ENCODE assay signal across 17 cellular contexts in genomic region chr16:73213761-73214480, GRCh38.
DNase-seq lines count a peak whose midpoint lies in the region; ATAC-seq and TF ChIP-seq lines count a peak whose summit lies in the region.
"Had no signal": no experiment of that assay in that cellular context is flagged by ENCODE, and none has a peak within 500 bp of the region (broad histone marks: within the 10 kb centered on the region; RNA-seq: fewer than 3 reads in every experiment).

No MANE protein-coding gene starts in this region.

- H3F3A ChIP-seq in GM23338 (replicated peaks; ENCODE audit: low read depth) = no peaks in the 10 kb centered on the region

- H3K9ac ChIP-seq in Karpas-422 (ENCODE audit: low read length) = no peak overlapping the region

- peaks cover 1% of the 10 kb centered on the region for H3K27me3 Mint-ChIP-seq in GM23338 (ENCODE audit: insufficient read depth, low read depth, poor library complexity)
- H3K27me3 Mint-ChIP-seq: dendritic cell treated with granulocyte-macrophage colony-stimulating factor and Interleukin-4, amounts not matched to agents 40 ng/mL and 50 ng/mL, for 4 days; IgD-negative memory B cell had no signal

- POLR2A ChIA-PET in A673 (lab: Charles Lee; ENCODE audit: low non-redundant PET) = no interaction called here

- H3K27me3 ChIP-seq in A673 (replicated peaks; ENCODE audit: insufficient read depth, low read depth, low read length, poor library complexity) (no peaks in the 10 kb centered on the region), GM23338 (ENCODE audit: insufficient read depth) (no peaks in the 10 kb centered on the region), Karpas-422 (ENCODE audit: low read length) (no peaks in the 10 kb centered on the region)
- H3K27me3 ChIP-seq: ovary, transverse colon had no signal

- BruUV-seq in A673 (replicated peaks; lab: Mats Ljungman, UMichigan) = no TSS peak

- H3K4me3 ChIP-seq in A673 (ENCODE audit: low read depth, low read length, poor library complexity, severe bottlenecking) (no peak overlapping the region), GM23338 (no peak overlapping the region), foreskin fibroblast (ENCODE audit: low read depth in 1 of 2, low read length in 2 of 2) (peak overlapping the region in 1 of 2 donors; percentile 19), Karpas-422 (ENCODE audit: low read length) (no peak overlapping the region)
- H3K4me3 ChIP-seq: ovary, transverse colon had no signal

- no peaks in the 10 kb centered on the region for H4K20me1 ChIP-seq in GM23338 (replicated peaks; ENCODE audit: insufficient read depth)
- H4K20me1 ChIP-seq in Karpas-422 (ENCODE audit: insufficient read depth, low read depth, low read length) = no peaks in the 10 kb centered on the region

- H3K4me1 Mint-ChIP-seq in GM23338 = peaks cover 26% of the 10 kb centered on the region
- H3K4me1 Mint-ChIP-seq: IgD-negative memory B cell had no signal

- ATAC-seq in GM23338 (no peak), left colon (no peak)
- no peak for ATAC-seq in activated CD4-positive, CD25-positive, alpha-beta regulatory T cell treated with anti-CD3 and anti-CD28 coated beads, Interleukin-2, amount 50 U/mL, for 24 hours
- ATAC-seq in stimulated activated naive CD8-positive, alpha-beta T cell treated with anti-CD3 and anti-CD28 coated beads, Interleukin-15, Interleukin-2, amounts not matched to agents 100 U/mL and 50 U/mL, for 24 hours = no peak
- ATAC-seq: Panc1 had no signal

- H3K27ac ChIP-seq in A673 (ENCODE audit: low read depth, low read length, poor library complexity, severe bottlenecking) (peak overlapping the region; percentile 66), GM23338 (ENCODE audit: low read depth) (no peak overlapping the region), Karpas-422 (ENCODE audit: low read length) (no peak overlapping the region)
- H3K27ac ChIP-seq: ovary had no signal

- H3K9me3 ChIP-seq in A673 (ENCODE audit: low read depth, low read length, poor library complexity, severe bottlenecking) = no peaks in the 10 kb centered on the region
- no peaks in the 10 kb centered on the region for H3K9me3 ChIP-seq in Karpas-422 (ENCODE audit: low read length)
- H3K9me3 ChIP-seq: ovary had no signal

- H3K79me2 ChIP-seq in GM23338 (replicated peaks; ENCODE audit: insufficient read depth) (no peaks in the 10 kb centered on the region), Karpas-422 (ENCODE audit: low read length) (no peaks in the 10 kb centered on the region)

- 0 out of 2 replicates have a peak overlapping the region, but pooled peaks have one; percentile 56 for H2AFZ ChIP-seq in GM23338
- H2AFZ ChIP-seq in Karpas-422 (ENCODE audit: low read length) = no peak overlapping the region

- DNase-seq in A673 (ENCODE audit: low spot score) = no peak
- no peak for DNase-seq in GM23338 (ENCODE audit: low spot score)
- peak; percentile 89 for DNase-seq in NCI-H446 treated with DMSO at 0.1 percent for 48 hours (lab: John Stamatoyannopoulos, UW)
- peak; percentile 42 to 76 for DNase-seq in foreskin fibroblast
- DNase-seq in left colon = no peak
- no peak for DNase-seq in Karpas-422
- DNase-seq in stimulated activated naive CD8-positive, alpha-beta T cell treated with anti-CD3 and anti-CD28 coated beads, Interleukin-15, Interleukin-2, amounts not matched to agents 100 U/mL and 50 U/mL, for 24 hours = no peak
- DNase-seq: activated CD4-positive, alpha-beta T cell treated with anti-CD3 and anti-CD28 coated beads for 4 hours; mesendoderm; NCI-H2029 treated with DMSO at 0.1 percent for 48 hours; ovary; T-helper 1 cell; transverse colon had no signal

- no peak for TF ChIP-seq CTCF in A673 (conservative IDR thresholded peaks at IDR 0.05; ENCODE audit: low read depth, low read length)
- no peak for TF ChIP-seq CTCF in GM23338 (conservative IDR thresholded peaks at IDR 0.05; ENCODE audit: low read depth in 2 of 2)
- no peak for TF ChIP-seq CTCF in foreskin fibroblast (IDR thresholded peaks at IDR 0.05; ENCODE audit: low read depth, low read length)

- H3K4me1 ChIP-seq in A673 (ENCODE audit: insufficient read depth, low read length, poor library complexity, severe bottlenecking) (peaks cover 24% of the 10 kb centered on the region), GM23338 (ENCODE audit: insufficient read depth) (peaks cover 25% of the 10 kb centered on the region), Karpas-422 (ENCODE audit: low read length) (no peaks in the 10 kb centered on the region)
- H3K4me1 ChIP-seq: transverse colon had no signal

- no peak overlapping the region for H3K27ac Mint-ChIP-seq in GM23338
- H3K27ac Mint-ChIP-seq: dendritic cell treated with granulocyte-macrophage colony-stimulating factor and Interleukin-4, amounts not matched to agents 40 ng/mL and 50 ng/mL, for 4 days; IgD-negative memory B cell had no signal

- peaks cover 11% of the 10 kb centered on the region; the same call in 2 of the 3 replicates for H3K9me3 Mint-ChIP-seq in GM23338

- no peak overlapping the region for H3K4me3 Mint-ChIP-seq in GM23338
- H3K4me3 Mint-ChIP-seq: dendritic cell treated with granulocyte-macrophage colony-stimulating factor and Interleukin-4, amounts not matched to agents 40 ng/mL and 50 ng/mL, for 4 days; IgD-negative memory B cell had no signal

- H3K9me2 ChIP-seq in GM23338 (ENCODE audit: insufficient read depth) (0 out of 2 replicates have a peak, but pooled peaks cover 2% of the 10 kb centered on the region), Karpas-422 (replicated peaks; ENCODE audit: insufficient read depth, low read length) (no peaks in the 10 kb centered on the region)

- peaks cover 8% of the 10 kb centered on the region; the same call in 1 of the 3 replicates for H3K36me3 Mint-ChIP-seq in GM23338 (ENCODE audit: low read depth)
- H3K36me3 Mint-ChIP-seq: IgD-negative memory B cell had no signal

- CTCF ChIA-PET in A673 (lab: Charles Lee) = no interaction called here

- peak overlapping the region; percentile 59 for H3K4me2 ChIP-seq in GM23338
- no peak overlapping the region for H3K4me2 ChIP-seq in Karpas-422 (ENCODE audit: low read depth, low read length, poor library complexity, severe bottlenecking)

- intact Hi-C loops in A673 (cut with micrococcal nuclease; ENCODE audit: unreplicated experiment) = no loop called here
- intact Hi-C loops in left colon (cut with DNase I, micrococcal nuclease) = no loop called here

- no peaks in the 10 kb centered on the region for H3K36me3 ChIP-seq in A673 (ENCODE audit: insufficient read depth, low read length, poor library complexity, severe bottlenecking)
- H3K36me3 ChIP-seq in GM23338 (ENCODE audit: insufficient read depth) = 0 out of 2 replicates have a peak, but pooled peaks cover 4% of the 10 kb centered on the region
- H3K36me3 ChIP-seq in Karpas-422 (ENCODE audit: insufficient read depth, low read length) = no peaks in the 10 kb centered on the region
- H3K36me3 ChIP-seq: ovary, transverse colon had no signal

Comparison
In these comparisons a context has a peak if more than half of its experiments do, and no peak if none do; other contexts are left out.
1. DNase-seq: peak in NCI-H446 treated with DMSO at 0.1 percent for 48 hours (single experiment) and foreskin fibroblast (2 of 2); none in A673 (single experiment), GM23338 (single experiment), left colon (0 of 2), Karpas-422 (single experiment) and stimulated activated naive CD8-positive, alpha-beta T cell treated with anti-CD3 and anti-CD28 coated beads, Interleukin-15, Interleukin-2, amounts not matched to agents 100 U/mL and 50 U/mL, for 24 hours (single experiment).